ENCODE assay signal across 2 cellular contexts in genomic region chr18:79784965-79785770, GRCh38.
A peak's percentile ranks its signal among the peaks of the same experiment; 100 is the strongest.
TF ChIP-seq lines count a peak whose summit lies in the region.

No MANE protein-coding gene starts in this region.

TF ChIP-seq in SK-N-SH, 30 proteins besides CTCF, POLR2A, EP300 and RAD21:
- TF ChIP-seq POLR2AphosphoS5 (IDR thresholded peaks at IDR 0.05; ENCODE audit: low read depth, low read length) (no peak), YY1 (IDR thresholded peaks at IDR 0.05; ENCODE audit: low read depth) (no peak), SIN3A (IDR thresholded peaks at IDR 0.05; ENCODE audit: borderline replicate concordance, low read depth, low read length) (no peak), MXI1 (IDR thresholded peaks at IDR 0.05; ENCODE audit: low read depth, low read length) (no peak), USF1 (IDR thresholded peaks at IDR 0.05; ENCODE audit: borderline replicate concordance, low read depth) (no peak), RCOR1 (IDR thresholded peaks at IDR 0.05; ENCODE audit: low read length) (no peak), FOXJ3 (CRISPR knock-in tag; IDR thresholded peaks at IDR 0.05) (no peak), JUND (IDR thresholded peaks at IDR 0.05) (no peak), FOSL2 (IDR thresholded peaks at IDR 0.05; ENCODE audit: borderline replicate concordance, low read depth) (no peak)

TF ChIP-seq in HepG2, 621 proteins besides CTCF, POLR2A, EP300 and RAD21:
- TF ChIP-seq GLMP (CRISPR knock-in tag; IDR thresholded peaks at IDR 0.05; ENCODE audit: borderline replicate concordance) = no peak
- TF ChIP-seq EZH2 (conservative IDR thresholded peaks at IDR 0.05; ENCODE audit: low read depth, low read length) = peak; percentile 95
